In genomic region chr3:127762077-127762786, GRCh38 we compare ENCODE assay signal across 10 cellular contexts.
DNase-seq lines count a peak whose midpoint lies in the region; ATAC-seq lines count a peak whose summit lies in the region.
"Had no signal": no experiment of that assay in that cellular context is flagged by ENCODE, and none has a peak within 500 bp of the region (broad histone marks: within the 10 kb centered on the region; RNA-seq: fewer than 3 reads in every experiment).

No MANE protein-coding gene starts in this region.

- H3K9me3 Mint-ChIP-seq in activated naive CD4-positive, alpha-beta T cell treated with anti-CD3 and anti-CD28 coated beads, Interleukin-2, amount 50 U/mL, for 72 hours = no peaks in the 10 kb centered on the region
- no peaks in the 10 kb centered on the region for H3K9me3 Mint-ChIP-seq in central memory CD8-positive, alpha-beta T cell
- H3K9me3 Mint-ChIP-seq in activated CD4-positive, alpha-beta memory T cell treated with anti-CD3 and anti-CD28 coated beads, Interleukin-2, amount 10 ng/mL, durations not matched to agents 7 days and 5 days = no peaks in the 10 kb centered on the region

- H3K4me3 Mint-ChIP-seq in central memory CD8-positive, alpha-beta T cell = peak overlapping the region; percentile 42
- H3K4me3 Mint-ChIP-seq in activated CD4-positive, alpha-beta memory T cell treated with anti-CD3 and anti-CD28 coated beads, Interleukin-2, amount 10 ng/mL, durations not matched to agents 7 days and 5 days = no peak overlapping the region

- peak; percentile 46 to 61 for ATAC-seq in activated naive CD4-positive, alpha-beta T cell treated with anti-CD3 and anti-CD28 coated beads, Interleukin-2, amount 50 U/mL, for 72 hours
- peak; percentile 76 for ATAC-seq in HG03354 (IDR thresholded peaks at IDR 0.05; ENCODE audit: poor library complexity, severe bottlenecking, unreplicated experiment)
- no peak for ATAC-seq in central memory CD8-positive, alpha-beta T cell (replicated peaks; ENCODE audit: extremely low read depth, poor library complexity, severe bottlenecking)
- ATAC-seq: left colon had no signal

- peaks cover 39% of the 10 kb centered on the region for H3K27me3 Mint-ChIP-seq in central memory CD8-positive, alpha-beta T cell
- peaks cover 10% of the 10 kb centered on the region for H3K27me3 Mint-ChIP-seq in activated CD4-positive, alpha-beta memory T cell treated with anti-CD3 and anti-CD28 coated beads, Interleukin-2, amount 10 ng/mL, durations not matched to agents 7 days and 5 days

- no peaks in the 10 kb centered on the region for H3K36me3 Mint-ChIP-seq in activated naive CD4-positive, alpha-beta T cell treated with anti-CD3 and anti-CD28 coated beads, Interleukin-2, amount 50 U/mL, for 72 hours
- H3K36me3 Mint-ChIP-seq in central memory CD8-positive, alpha-beta T cell (ENCODE audit: insufficient read depth) = no peaks in the 10 kb centered on the region
- no peaks in the 10 kb centered on the region for H3K36me3 Mint-ChIP-seq in activated CD4-positive, alpha-beta memory T cell treated with anti-CD3 and anti-CD28 coated beads, Interleukin-2, amount 10 ng/mL, durations not matched to agents 7 days and 5 days (ENCODE audit: low read depth)

- DNase-seq in activated naive CD4-positive, alpha-beta T cell treated with anti-CD3 and anti-CD28 coated beads, Interleukin-2, amount 50 U/mL, for 72 hours (ENCODE audit: low spot score in 2 of 2) = no peak
- no peak for DNase-seq in activated naive CD4-positive, alpha-beta T cell treated with anti-CD3 and anti-CD28 coated beads, Interleukin-2, amount 50 U/mL, for 16 hours
- no peak for DNase-seq in central memory CD8-positive, alpha-beta T cell (ENCODE audit: low spot score in 2 of 2)
- DNase-seq in posterior cingulate gyrus (peak in 7 of 10 donors; percentile 27 to 83 (median 49)), HCEC 1CT (no peak), NCI-H524 treated with DMSO at 0.1 percent for 48 hours (lab: John Stamatoyannopoulos, UW) (no peak)
- no peak for DNase-seq in activated CD4-positive, alpha-beta memory T cell treated with anti-CD3 and anti-CD28 coated beads, Interleukin-2, amount 10 ng/mL, durations not matched to agents 7 days and 5 days
- DNase-seq: DND-41 had no signal

- peaks cover 12% of the 10 kb centered on the region for H3K4me1 Mint-ChIP-seq in central memory CD8-positive, alpha-beta T cell
- H3K4me1 Mint-ChIP-seq in activated CD4-positive, alpha-beta memory T cell treated with anti-CD3 and anti-CD28 coated beads, Interleukin-2, amount 10 ng/mL, durations not matched to agents 7 days and 5 days = peaks cover 11% of the 10 kb centered on the region

- POLR2A ChIA-PET in activated CD4-positive, alpha-beta memory T cell treated with anti-CD3 and anti-CD28 coated beads, Interleukin-2, amount 10 ng/mL, durations not matched to agents 7 days and 5 days (lab: Charles Lee) = no interaction called here

- intact Hi-C loops in posterior cingulate gyrus (cut with DNase I) = no loop called here

- peak overlapping the region in 1 of 2 donors; percentile 46 for H3K27ac Mint-ChIP-seq in activated naive CD4-positive, alpha-beta T cell treated with anti-CD3 and anti-CD28 coated beads, Interleukin-2, amount 50 U/mL, for 72 hours
- no peak overlapping the region for H3K27ac Mint-ChIP-seq in central memory CD8-positive, alpha-beta T cell (ENCODE audit: low read depth)
- no peak overlapping the region for H3K27ac Mint-ChIP-seq in activated CD4-positive, alpha-beta memory T cell treated with anti-CD3 and anti-CD28 coated beads, Interleukin-2, amount 10 ng/mL, durations not matched to agents 7 days and 5 days

- CTCF ChIA-PET in activated CD4-positive, alpha-beta memory T cell treated with anti-CD3 and anti-CD28 coated beads, Interleukin-2, amount 10 ng/mL, durations not matched to agents 7 days and 5 days (lab: Charles Lee) = interaction anchor here (1.0 kb wide), 1 partner anchor 187 kb away, joined by 3 read pairs; no protein-coding TSS in a partner anchor

Comparison
In these comparisons a context has a peak if more than half of its experiments do, and no peak if none do; other contexts are left out.
1. DNase-seq: peak in posterior cingulate gyrus (7 of 10); none in activated naive CD4-positive, alpha-beta T cell treated with anti-CD3 and anti-CD28 coated beads, Interleukin-2, amount 50 U/mL, for 72 hours (0 of 2), activated naive CD4-positive, alpha-beta T cell treated with anti-CD3 and anti-CD28 coated beads, Interleukin-2, amount 50 U/mL, for 16 hours (single experiment), central memory CD8-positive, alpha-beta T cell (0 of 2), HCEC 1CT (single experiment), activated CD4-positive, alpha-beta memory T cell treated with anti-CD3 and anti-CD28 coated beads, Interleukin-2, amount 10 ng/mL, durations not matched to agents 7 days and 5 days (single experiment) and NCI-H524 treated with DMSO at 0.1 percent for 48 hours (single experiment).